8 cellular contexts compared by ENCODE assay signal in genomic region chr16:31459722-31460581, GRCh38. TPM values are rescaled to one million over a fixed set of nuclear protein-coding genes. Genes with fewer than 3 reads are reported as not detected.
DNase-seq lines count a peak whose midpoint lies in the region; ATAC-seq and TF ChIP-seq lines count a peak whose summit lies in the region.

No MANE protein-coding gene starts in this region.

- peak overlapping the region; percentile 91 to 97 (median 94) for H3K4me3 Mint-ChIP-seq in CD8-positive, alpha-beta memory T cell
- peak overlapping the region; percentile 89 to 91 for H3K4me3 Mint-ChIP-seq in effector memory CD8-positive, alpha-beta T cell
- peak overlapping the region; percentile 86 for H3K4me3 Mint-ChIP-seq in memory B cell

- peak overlapping the region; percentile 79 for H3K4me3 ChIP-seq in CD8-positive, alpha-beta memory T cell (ENCODE audit: low read length)

- no peaks in the 10 kb centered on the region for H3K27me3 Mint-ChIP-seq in CD8-positive, alpha-beta memory T cell
- H3K27me3 Mint-ChIP-seq in effector memory CD8-positive, alpha-beta T cell: no peaks in the 10 kb centered on the region
- H3K27me3 Mint-ChIP-seq in memory B cell: no peaks in the 10 kb centered on the region

- H3K9me3 Mint-ChIP-seq in CD8-positive, alpha-beta memory T cell: no peaks in the 10 kb centered on the region
- no peaks in the 10 kb centered on the region for H3K9me3 Mint-ChIP-seq in effector memory CD8-positive, alpha-beta T cell
- no peaks in the 10 kb centered on the region for H3K9me3 Mint-ChIP-seq in memory B cell

- H3K27ac ChIP-seq in CD8-positive, alpha-beta memory T cell (ENCODE audit: low read depth, low read length): peak overlapping the region; percentile 97

- POLR2A ChIA-PET in CD8-positive, alpha-beta memory T cell (lab: Charles Lee): interaction anchor here (0.5 to 3.7 kb wide), 13 partner anchors 9 to 799 kb away, joined by 3 to 15 read pairs (median 4); partner anchors contain the start of genes FUS, KAT8, RUSF1 and TGFB1I1

- H3K4me1 Mint-ChIP-seq in CD8-positive, alpha-beta memory T cell: peaks cover 42 to 51% (median 46%) of the 10 kb centered on the region in 3 donors
- H3K4me1 Mint-ChIP-seq in effector memory CD8-positive, alpha-beta T cell (ENCODE audit: low read depth in 2 of 2): peaks cover 33 to 38% of the 10 kb centered on the region in 2 donors
- peaks cover 22% of the 10 kb centered on the region for H3K4me1 Mint-ChIP-seq in memory B cell

- H3K27ac Mint-ChIP-seq in CD8-positive, alpha-beta memory T cell: peak overlapping the region; percentile 92 to 99 (median 97)
- peak overlapping the region; percentile 95 to 96 for H3K27ac Mint-ChIP-seq in effector memory CD8-positive, alpha-beta T cell
- peak overlapping the region; percentile 94 for H3K27ac Mint-ChIP-seq in memory B cell

- peak; percentile 72 for ATAC-seq in effector memory CD8-positive, alpha-beta T cell (replicated peaks)
- peak; percentile 75 for ATAC-seq in memory B cell (ENCODE audit: low read depth)

- TF ChIP-seq CTCF in GM20000 (IDR thresholded peaks at IDR 0.05; ENCODE audit: extremely low read depth, missing control alignments): no peak

- H3K9me3 ChIP-seq in CD8-positive, alpha-beta memory T cell (ENCODE audit: low read length): no peaks in the 10 kb centered on the region

- H3K27me3 ChIP-seq in CD8-positive, alpha-beta memory T cell (ENCODE audit: insufficient read depth, low read length, poor library complexity, severe bottlenecking): no peaks in the 10 kb centered on the region

- H3K36me3 Mint-ChIP-seq in CD8-positive, alpha-beta memory T cell: peaks cover 0 to 39% (median 6%) of the 10 kb centered on the region in 3 donors
- peaks cover 40% of the 10 kb centered on the region for H3K36me3 Mint-ChIP-seq in effector memory CD8-positive, alpha-beta T cell (ENCODE audit: insufficient read depth)
- H3K36me3 Mint-ChIP-seq in memory B cell: peaks cover 12% of the 10 kb centered on the region

- CTCF ChIA-PET in CD8-positive, alpha-beta memory T cell (lab: Charles Lee): interaction anchor here (1.0 to 4.2 kb wide), 19 partner anchors 9 to 475 kb away, joined by 3 to 26 read pairs (median 5); partner anchors contain the start of genes HSD3B7, PYDC1, RUSF1 and ZNF267

- H3K4me1 ChIP-seq in CD8-positive, alpha-beta memory T cell (ENCODE audit: insufficient read depth, low read length): peaks cover 47% of the 10 kb centered on the region

- H3K36me3 ChIP-seq in CD8-positive, alpha-beta memory T cell (ENCODE audit: insufficient read depth, low read length): no peaks in the 10 kb centered on the region

- peak; percentile 100 for DNase-seq in CD8-positive, alpha-beta memory T cell
- DNase-seq in GM20000 (ENCODE audit: low spot score) (peak; percentile 99), HS-5 (ENCODE audit: low read depth) (peak; percentile 96), memory B cell (ENCODE audit: low spot score in 2 of 2) (peak in 1 of 2 donors; percentile 99)
- peak; percentile 100 for DNase-seq in NK-92 treated with Interleukin-12 subunit alpha and Interleukin-12 subunit beta, amount 100 ng/mL, for 24 hours (lab: John Stamatoyannopoulos, UW)
- peak; percentile 98 to 99 (median 98) for DNase-seq in activated CD8-positive, alpha-beta memory T cell treated with anti-CD3 and anti-CD28 coated beads for 48 hours (ENCODE audit: low read depth in 2 of 3, low spot score in 2 of 3)
- peak; percentile 99 to 100 (median 100) for DNase-seq in effector memory CD8-positive, alpha-beta T cell
- DNase-seq in stimulated activated CD8-positive, alpha-beta memory T cell treated with anti-CD3 and anti-CD28 coated beads, Interleukin-12 subunit alpha, Interleukin-12 subunit beta, amount 100 ng/mL, for 1 hour (ENCODE audit: low read depth): peak; percentile 100

RNA-seq across cellular contexts. Expression of gene ARMC5, which starts 0.7 kb away (rescaled TPM):
- 10 to 100 TPM; 14.3 to 15.9 TPM for total RNA-seq in CD8-positive, alpha-beta memory T cell
- polyA plus RNA-seq in CD8-positive, alpha-beta memory T cell: 9.8 TPM

RNA-seq across cellular contexts. Expression of gene TGFB1I1, which starts 12.0 kb away (rescaled TPM):
- total RNA-seq in CD8-positive, alpha-beta memory T cell: 1 to 10 TPM in 1 of 2 experiments, under 1 TPM in 1; 0.59 to 1.1 TPM
- polyA plus RNA-seq in CD8-positive, alpha-beta memory T cell: not detected

RNA-seq across cellular contexts. Expression of gene ZNF843, which starts 17.4 kb away (rescaled TPM):
- total RNA-seq in CD8-positive, alpha-beta memory T cell: under 1 TPM; 0.11 to 0.18 TPM
- 0.23 TPM for polyA plus RNA-seq in CD8-positive, alpha-beta memory T cell

RNA-seq across cellular contexts. Expression of gene SLC5A2, which starts 23.0 kb away (rescaled TPM):
- under 1 TPM in 1 of 2 experiments, not detected in 1; 0.24 TPM for total RNA-seq in CD8-positive, alpha-beta memory T cell
- 2.0 TPM for polyA plus RNA-seq in CD8-positive, alpha-beta memory T cell

RNA-seq across cellular contexts. Expression of gene COX6A2, which starts 31.8 kb away (rescaled TPM):
- total RNA-seq in CD8-positive, alpha-beta memory T cell: not detected
- polyA plus RNA-seq in CD8-positive, alpha-beta memory T cell: not detected
